In genomic region chr15:29657476-29657817, GRCh38 we compare ENCODE assay signal across 8 cellular contexts.
DNase-seq lines count a peak whose midpoint lies in the region; ATAC-seq, FAIRE-seq and TF ChIP-seq lines count a peak whose summit lies in the region.
"Not testable (repeated sequence)": the region's sequence is repeated elsewhere in the genome, so short reads cannot be mapped to it uniquely, and the experiment has no call there.

No MANE protein-coding gene starts in this region.

- peak overlapping the region; percentile 50 for H3K4me3 ChIP-seq in A549
- peak overlapping the region; percentile 50 for H3K4me3 ChIP-seq in LNCaP clone FGC (ENCODE audit: low read depth, low read length)
- peak overlapping the region; percentile 47 for H3K4me3 ChIP-seq in SJCRH30
- H3K4me3 ChIP-seq in endodermal cell (ENCODE audit: low read length): not testable (repeated sequence)
- peak overlapping the region in 1 of 2 donors; percentile 29 for H3K4me3 ChIP-seq in testis

- intact Hi-C loops in testis (cut with DNase I; ENCODE audit: low total_unique reads): not testable (repeated sequence)

- TF ChIP-seq CTCF in A549 (IDR thresholded peaks at IDR 0.05); LNCaP clone FGC (IDR thresholded peaks at IDR 0.05; ENCODE audit: control insufficient read depth, extremely low read depth, insufficient read depth); endodermal cell (conservative IDR thresholded peaks at IDR 0.05); neural crest cell (conservative IDR thresholded peaks at IDR 0.05); testis (IDR thresholded peaks at IDR 0.05): not testable (repeated sequence)

- not testable (repeated sequence) for H3K4me1 ChIP-seq in A549; SJCRH30; endodermal cell (ENCODE audit: control insufficient read depth, insufficient read depth, low read length); testis

- H3K9me3 Mint-ChIP-seq in endodermal cell: peaks cover 20% of the 10 kb centered on the region
- not testable (repeated sequence) for H3K9me3 Mint-ChIP-seq in neural crest cell

- DNase-seq in A549 (ENCODE audit: low read depth in 1 of 2, low spot score in 1 of 2): peak in 1 of 2 experiments; percentile 72
- DNase-seq in DMS53 (lab: John Stamatoyannopoulos, UW): peak; percentile 75
- DNase-seq in HT1080 (ENCODE audit: low read depth): peak; percentile 37
- DNase-seq in LNCaP clone FGC (ENCODE audit: low read depth); endodermal cell; neural crest cell (ENCODE audit: low read depth, low spot score): not testable (repeated sequence)
- peak in 1 of 2 experiments; percentile 24 for DNase-seq in SJCRH30
- peak; percentile 61 for DNase-seq in testis

- ATAC-seq in A549: peak in 1 of 2 experiments; percentile 64; a peak in 3 of 6 replicates

- not testable (repeated sequence) for H3K27me3 ChIP-seq in SJCRH30; endodermal cell (ENCODE audit: control insufficient read depth, insufficient read depth, low read length, poor library complexity, severe bottlenecking); testis

- not testable (repeated sequence) for H3K36me3 ChIP-seq in SJCRH30; endodermal cell (ENCODE audit: control insufficient read depth, insufficient read depth, low read length); testis (ENCODE audit: low read depth, missing control alignments)

- POLR2A ChIA-PET in A549 (lab: Yijun Ruan, JAX): interaction anchor here (1.1 kb wide), 1 partner anchor 17 kb away, joined by 5 read pairs; no protein-coding TSS in a partner anchor

- H3K36me3 Mint-ChIP-seq in endodermal cell (ENCODE audit: low read depth); neural crest cell (ENCODE audit: low read depth): not testable (repeated sequence)

- H3K27me3 Mint-ChIP-seq in endodermal cell (ENCODE audit: insufficient read depth); neural crest cell (ENCODE audit: low read depth): not testable (repeated sequence)

- H3K4me3 Mint-ChIP-seq in endodermal cell (peak overlapping the region; percentile 59), neural crest cell (peak overlapping the region; percentile 88)

- not testable (repeated sequence) for H3K9ac ChIP-seq in endodermal cell (ENCODE audit: extremely low read depth, low read length, poor library complexity, severe bottlenecking)

- 63% methylated on average over 6 of the region's 6 CpGs for WGBS in A549 (ENCODE audit: missing lambda C conversion rate)
- WGBS in endodermal cell (ENCODE audit: insufficient coverage in 1 of 2, insufficient read length in 1 of 2), 2 experiments: 90 to 93% methylated on average over 5 to 6 of the region's 6 CpGs
- WGBS in testis, 2 donors: 85 to 87% methylated on average over 5 to 6 of the region's 6 CpGs

- peak overlapping the region; percentile 67 for H3K4me2 ChIP-seq in A549

- CTCF ChIA-PET in A549 (lab: Yijun Ruan, JAX): interaction anchor here (0.7 to 2.3 kb wide), 15 partner anchors 9 to 418 kb away, joined by 3 to 11 read pairs (median 4); no protein-coding TSS in a partner anchor

- TF ChIP-seq EP300 in A549 (IDR thresholded peaks at IDR 0.05): not testable (repeated sequence)

- not testable (repeated sequence) for H3K4me1 Mint-ChIP-seq in endodermal cell
- H3K4me1 Mint-ChIP-seq in neural crest cell: peaks cover 12% of the 10 kb centered on the region

- not testable (repeated sequence) for H3K27ac Mint-ChIP-seq in endodermal cell; neural crest cell (ENCODE audit: unreplicated experiment)

- not testable (repeated sequence) for H3K9me3 ChIP-seq in A549; SJCRH30 (replicated peaks); endodermal cell (ENCODE audit: control insufficient read depth, low read length); testis

- TF ChIP-seq RAD21 in A549 (conservative IDR thresholded peaks at IDR 0.05 in 1 of 2, IDR thresholded peaks at IDR 0.05 in 1 of 2): not testable (repeated sequence)

- peak overlapping the region; percentile 67 to 81 for H3K27ac ChIP-seq in A549
- H3K27ac ChIP-seq in SJCRH30; endodermal cell (ENCODE audit: low read depth, low read length); testis: not testable (repeated sequence)

- not testable (repeated sequence) for FAIRE-seq in A549 (lab: Jason Lieb, UNC)

- not testable (repeated sequence) for TF ChIP-seq POLR2A in A549 (IDR thresholded peaks at IDR 0.05; ENCODE audit: low read length); testis (IDR thresholded peaks at IDR 0.05)

TF ChIP-seq in A549, 52 proteins besides CTCF, POLR2A, EP300 and RAD21:
- peak; percentile 96 for TF ChIP-seq MAFK (IDR thresholded peaks at IDR 0.05; ENCODE audit: partially characterized antibody)
TF ChIP-seq in A549: peak in this region for 1; not testable (repeated sequence) for 51.
